In genomic region chr11:134275534-134276395, GRCh38 we compare ENCODE assay signal across 8 cellular contexts. TPM values are rescaled to one million over a fixed set of nuclear protein-coding genes. Genes with fewer than 3 reads are reported as not detected.
A peak's percentile ranks its signal among the peaks of the same experiment; 100 is the strongest.
DNase-seq lines count a peak whose midpoint lies in the region; ATAC-seq and TF ChIP-seq lines count a peak whose summit lies in the region.

GLB1L3 (plus strand) TSS chr11:134276379; CDS start chr11:134276741, 362 bp downstream.

- H3K4me3 ChIP-seq in GM23248, result no peak within 1 kb of the TSS; the same call in 1 of the 2 replicates
- peak within 1 kb of the TSS in 1 of 2 donors; percentile 26 for H3K4me3 ChIP-seq in foreskin fibroblast (ENCODE audit: low read depth in 1 of 2, low read length in 2 of 2)
- H3K4me3 ChIP-seq in thoracic aorta, result peak within 1 kb of the TSS; percentile 61

- TF ChIP-seq CTCF in foreskin fibroblast (IDR thresholded peaks at IDR 0.05; ENCODE audit: low read depth, low read length), result peak; percentile 28
- TF ChIP-seq CTCF in thoracic aorta (IDR thresholded peaks at IDR 0.05), result no peak

- DNase-seq in DMS 273 (lab: John Stamatoyannopoulos, UW; ENCODE audit: unreplicated experiment), result peak; percentile 85
- DNase-seq in GM23248, result peak; percentile 60
- DNase-seq in NCI-H2227 (lab: John Stamatoyannopoulos, UW; ENCODE audit: unreplicated experiment), result peak; percentile 74
- peak; percentile 59 for DNase-seq in activated T-helper 1 cell treated with Interleukin-2 at 50 U/mL for 16 hours (ENCODE audit: low read depth)
- DNase-seq in foreskin fibroblast, result peak in 1 of 2 donors; percentile 65
- DNase-seq in occipital lobe (lab: John Stamatoyannopoulos, UW), result peak; percentile 72
- DNase-seq in thoracic aorta (ENCODE audit: low spot score), result no peak
- no peak for DNase-seq in pons (ENCODE audit: low spot score)

- no peaks in the 10 kb centered on the region for H4K20me1 ChIP-seq in GM23248 (ENCODE audit: insufficient read depth)

- peak within 1 kb of the TSS; percentile 37 for H3K4me2 ChIP-seq in GM23248 (ENCODE audit: unreplicated experiment)

- H3K27me3 ChIP-seq in GM23248 (replicated peaks; ENCODE audit: insufficient read depth) (peaks cover 80% of the 10 kb centered on the region), thoracic aorta (replicated peaks; ENCODE audit: insufficient read depth) (peaks cover 7% of the 10 kb centered on the region)

- H3F3A ChIP-seq in GM23248 (ENCODE audit: insufficient read depth), result no peaks in the 10 kb centered on the region

- H3K36me3 ChIP-seq in GM23248 (ENCODE audit: low read depth) (no peaks in the 10 kb centered on the region), thoracic aorta (no peaks in the 10 kb centered on the region)

- H3K9ac ChIP-seq in GM23248, result no peak within 1 kb of the TSS

- in situ Hi-C loops in GM23248 (cut with MboI), result no loop called here

- no peaks in the 10 kb centered on the region for H3K9me3 ChIP-seq in GM23248 (ENCODE audit: low read depth)
- H3K9me3 ChIP-seq in thoracic aorta, result no peaks in the 10 kb centered on the region

- H2AFZ ChIP-seq in GM23248, result peak within 1 kb of the TSS; percentile 66

- 7% methylated on average over 68 of the region's 68 CpGs for WGBS in GM23248 (ENCODE audit: low coverage in 1 of 2, low lambda C conversion rate in 2 of 2, missing lambda C conversion rate in 2 of 2), 2 experiments

- H3K4me1 ChIP-seq in GM23248 (ENCODE audit: insufficient read depth) (no peaks in the 10 kb centered on the region), thoracic aorta (ENCODE audit: control insufficient read depth in 1 of 2, low read depth in 2 of 2) (peaks cover 6 to 20% of the 10 kb centered on the region in 2 donors)

- H3K79me2 ChIP-seq in GM23248 (ENCODE audit: insufficient read depth), result no peaks in the 10 kb centered on the region

- ATAC-seq in thoracic aorta (ENCODE audit: insufficient number of reproducible peaks, low FRiP score, low read depth), result no peak

- H3K9me2 ChIP-seq in GM23248 (ENCODE audit: insufficient read depth), result no peaks in the 10 kb centered on the region

- no peak within 1 kb of the TSS for H3K27ac ChIP-seq in GM23248
- no peak within 1 kb of the TSS for H3K27ac ChIP-seq in thoracic aorta

RNA-seq across cellular contexts. Expression of gene GLB1L3, which starts in this region (rescaled TPM):
- total RNA-seq in GM23248 (2014; rRNA removed; shearing (Covaris generic)), result not detected in 2 replicates
- not detected in 2 replicates for polyA plus RNA-seq in GM23248 (2016; fragmentation: Nextera tagmentation; extraction: Ambion mirVana)
- total RNA-seq in occipital lobe (0.47 TPM), thoracic aorta (not detected)

Comparison
In these comparisons a context has a peak if more than half of its experiments do, and no peak if none do; other contexts are left out.
1. Peak in DNase-seq and H3K4me2 ChIP-seq in GM23248; RNA of the gene not detected or under 1 TPM.
2. Peak in DNase-seq in occipital lobe; RNA of the gene not detected or under 1 TPM.
3. DNase-seq: peak in DMS 273 (single experiment), NCI-H2227 (single experiment) and activated T-helper 1 cell treated with Interleukin-2 at 50 U/mL for 16 hours (single experiment); none in thoracic aorta (single experiment) and pons (single experiment).